1 cellular context compared by ENCODE assay signal in the genomic region with DNA sequence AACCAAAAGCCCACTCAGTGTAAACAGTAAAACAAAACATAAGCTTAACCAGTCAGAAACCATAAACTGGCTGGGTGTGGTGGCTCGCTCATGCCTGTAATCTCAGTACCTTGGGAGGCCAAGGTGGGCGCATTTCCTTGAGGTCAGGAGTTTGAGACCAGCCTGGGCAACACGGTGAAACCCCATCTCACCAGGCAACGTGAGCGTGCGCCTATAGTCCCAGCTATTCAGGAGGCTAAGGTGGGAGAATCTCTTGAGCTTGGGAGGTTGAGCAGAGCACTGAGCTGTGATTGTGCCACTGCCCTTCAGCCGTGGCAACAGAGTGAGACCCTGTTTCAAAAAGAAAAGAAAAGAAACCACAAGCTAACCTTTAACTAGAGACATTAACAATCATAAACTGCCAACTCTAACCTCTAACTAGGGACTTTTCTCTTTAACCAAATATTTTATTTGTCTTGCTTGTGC.
TF ChIP-seq lines count a peak whose summit lies in the region.

No MANE protein-coding gene starts in this region.

TF ChIP-seq in K562, 482 proteins besides CTCF, POLR2A, EP300 and RAD21:
- no peak for TF ChIP-seq TEAD2 (tag; IDR thresholded peaks at IDR 0.05)
- TF ChIP-seq, protein P1, sequence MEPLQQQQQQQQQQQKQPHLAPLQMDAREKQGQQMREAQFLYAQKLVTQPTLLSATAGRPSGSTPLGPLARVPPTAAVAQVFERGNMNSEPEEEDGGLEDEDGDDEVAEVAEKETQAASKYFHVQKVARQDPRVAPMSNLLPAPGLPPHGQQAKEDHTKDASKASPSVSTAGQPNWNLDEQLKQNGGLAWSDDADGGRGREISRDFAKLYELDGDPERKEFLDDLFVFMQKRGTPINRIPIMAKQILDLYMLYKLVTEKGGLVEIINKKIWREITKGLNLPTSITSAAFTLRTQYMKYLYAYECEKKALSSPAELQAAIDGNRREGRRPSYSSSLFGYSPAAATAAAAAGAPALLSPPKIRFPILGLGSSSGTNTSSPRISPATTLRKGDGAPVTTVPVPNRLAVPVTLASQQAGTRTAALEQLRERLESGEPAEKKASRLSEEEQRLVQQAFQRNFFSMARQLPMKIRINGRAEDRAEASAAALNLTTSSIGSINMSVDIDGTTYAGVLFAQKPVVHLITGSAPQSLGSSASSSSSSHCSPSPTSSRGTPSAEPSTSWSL (CRISPR knock-in tag; IDR thresholded peaks at IDR 0.05; ENCODE audit: borderline replicate concordance) = no peak
- TF ChIP-seq NFRKB (IDR thresholded peaks at IDR 0.05; ENCODE audit: low read depth) = no peak
- TF ChIP-seq, protein P2, sequence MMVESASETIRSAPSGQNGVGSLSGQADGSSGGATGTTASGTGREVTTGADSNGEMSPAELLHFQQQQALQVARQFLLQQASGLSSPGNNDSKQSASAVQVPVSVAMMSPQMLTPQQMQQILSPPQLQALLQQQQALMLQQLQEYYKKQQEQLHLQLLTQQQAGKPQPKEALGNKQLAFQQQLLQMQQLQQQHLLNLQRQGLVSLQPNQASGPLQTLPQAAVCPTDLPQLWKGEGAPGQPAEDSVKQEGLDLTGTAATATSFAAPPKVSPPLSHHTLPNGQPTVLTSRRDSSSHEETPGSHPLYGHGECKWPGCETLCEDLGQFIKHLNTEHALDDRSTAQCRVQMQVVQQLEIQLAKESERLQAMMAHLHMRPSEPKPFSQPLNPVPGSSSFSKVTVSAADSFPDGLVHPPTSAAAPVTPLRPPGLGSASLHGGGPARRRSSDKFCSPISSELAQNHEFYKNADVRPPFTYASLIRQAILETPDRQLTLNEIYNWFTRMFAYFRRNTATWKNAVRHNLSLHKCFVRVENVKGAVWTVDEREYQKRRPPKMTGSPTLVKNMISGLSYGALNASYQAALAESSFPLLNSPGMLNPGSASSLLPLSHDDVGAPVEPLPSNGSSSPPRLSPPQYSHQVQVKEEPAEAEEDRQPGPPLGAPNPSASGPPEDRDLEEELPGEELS (CRISPR knock-in tag; IDR thresholded peaks at IDR 0.05; ENCODE audit: borderline replicate concordance) = no peak
- no peak for TF ChIP-seq COPS2 (conservative IDR thresholded peaks at IDR 0.05)
- no peak for TF ChIP-seq SMAD2 (IDR thresholded peaks at IDR 0.05; ENCODE audit: low read depth, low read length)
- TF ChIP-seq, protein P3, sequence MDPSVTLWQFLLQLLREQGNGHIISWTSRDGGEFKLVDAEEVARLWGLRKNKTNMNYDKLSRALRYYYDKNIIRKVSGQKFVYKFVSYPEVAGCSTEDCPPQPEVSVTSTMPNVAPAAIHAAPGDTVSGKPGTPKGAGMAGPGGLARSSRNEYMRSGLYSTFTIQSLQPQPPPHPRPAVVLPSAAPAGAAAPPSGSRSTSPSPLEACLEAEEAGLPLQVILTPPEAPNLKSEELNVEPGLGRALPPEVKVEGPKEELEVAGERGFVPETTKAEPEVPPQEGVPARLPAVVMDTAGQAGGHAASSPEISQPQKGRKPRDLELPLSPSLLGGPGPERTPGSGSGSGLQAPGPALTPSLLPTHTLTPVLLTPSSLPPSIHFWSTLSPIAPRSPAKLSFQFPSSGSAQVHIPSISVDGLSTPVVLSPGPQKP (CRISPR knock-in tag; IDR thresholded peaks at IDR 0.05) = no peak
- no peak for TF ChIP-seq SMC3 (conservative IDR thresholded peaks at IDR 0.05; ENCODE audit: insufficient read depth, low read depth, low read length)
- TF ChIP-seq POU5F1 (IDR thresholded peaks at IDR 0.05; ENCODE audit: borderline replicate concordance, low read depth, low read length, partially characterized antibody) = no peak
- no peak for TF ChIP-seq GATA2 (CRISPR knock-in tag; IDR thresholded peaks at IDR 0.05)
- TF ChIP-seq, protein P4, sequence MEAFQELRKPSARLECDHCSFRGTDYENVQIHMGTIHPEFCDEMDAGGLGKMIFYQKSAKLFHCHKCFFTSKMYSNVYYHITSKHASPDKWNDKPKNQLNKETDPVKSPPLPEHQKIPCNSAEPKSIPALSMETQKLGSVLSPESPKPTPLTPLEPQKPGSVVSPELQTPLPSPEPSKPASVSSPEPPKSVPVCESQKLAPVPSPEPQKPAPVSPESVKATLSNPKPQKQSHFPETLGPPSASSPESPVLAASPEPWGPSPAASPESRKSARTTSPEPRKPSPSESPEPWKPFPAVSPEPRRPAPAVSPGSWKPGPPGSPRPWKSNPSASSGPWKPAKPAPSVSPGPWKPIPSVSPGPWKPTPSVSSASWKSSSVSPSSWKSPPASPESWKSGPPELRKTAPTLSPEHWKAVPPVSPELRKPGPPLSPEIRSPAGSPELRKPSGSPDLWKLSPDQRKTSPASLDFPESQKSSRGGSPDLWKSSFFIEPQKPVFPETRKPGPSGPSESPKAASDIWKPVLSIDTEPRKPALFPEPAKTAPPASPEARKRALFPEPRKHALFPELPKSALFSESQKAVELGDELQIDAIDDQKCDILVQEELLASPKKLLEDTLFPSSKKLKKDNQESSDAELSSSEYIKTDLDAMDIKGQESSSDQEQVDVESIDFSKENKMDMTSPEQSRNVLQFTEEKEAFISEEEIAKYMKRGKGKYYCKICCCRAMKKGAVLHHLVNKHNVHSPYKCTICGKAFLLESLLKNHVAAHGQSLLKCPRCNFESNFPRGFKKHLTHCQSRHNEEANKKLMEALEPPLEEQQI (IDR thresholded peaks at IDR 0.05) = no peak
- TF ChIP-seq, protein P5, sequence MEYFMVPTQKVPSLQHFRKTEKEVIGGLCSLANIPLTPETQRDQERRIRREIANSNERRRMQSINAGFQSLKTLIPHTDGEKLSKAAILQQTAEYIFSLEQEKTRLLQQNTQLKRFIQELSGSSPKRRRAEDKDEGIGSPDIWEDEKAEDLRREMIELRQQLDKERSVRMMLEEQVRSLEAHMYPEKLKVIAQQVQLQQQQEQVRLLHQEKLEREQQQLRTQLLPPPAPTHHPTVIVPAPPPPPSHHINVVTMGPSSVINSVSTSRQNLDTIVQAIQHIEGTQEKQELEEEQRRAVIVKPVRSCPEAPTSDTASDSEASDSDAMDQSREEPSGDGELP (CRISPR knock-in tag; IDR thresholded peaks at IDR 0.05; ENCODE audit: borderline replicate concordance) = no peak
- TF ChIP-seq GATAD2A (IDR thresholded peaks at IDR 0.05) = no peak
- TF ChIP-seq ZNF165 (CRISPR knock-in tag; IDR thresholded peaks at IDR 0.05; ENCODE audit: borderline replicate concordance) = no peak
- TF ChIP-seq, protein P6, sequence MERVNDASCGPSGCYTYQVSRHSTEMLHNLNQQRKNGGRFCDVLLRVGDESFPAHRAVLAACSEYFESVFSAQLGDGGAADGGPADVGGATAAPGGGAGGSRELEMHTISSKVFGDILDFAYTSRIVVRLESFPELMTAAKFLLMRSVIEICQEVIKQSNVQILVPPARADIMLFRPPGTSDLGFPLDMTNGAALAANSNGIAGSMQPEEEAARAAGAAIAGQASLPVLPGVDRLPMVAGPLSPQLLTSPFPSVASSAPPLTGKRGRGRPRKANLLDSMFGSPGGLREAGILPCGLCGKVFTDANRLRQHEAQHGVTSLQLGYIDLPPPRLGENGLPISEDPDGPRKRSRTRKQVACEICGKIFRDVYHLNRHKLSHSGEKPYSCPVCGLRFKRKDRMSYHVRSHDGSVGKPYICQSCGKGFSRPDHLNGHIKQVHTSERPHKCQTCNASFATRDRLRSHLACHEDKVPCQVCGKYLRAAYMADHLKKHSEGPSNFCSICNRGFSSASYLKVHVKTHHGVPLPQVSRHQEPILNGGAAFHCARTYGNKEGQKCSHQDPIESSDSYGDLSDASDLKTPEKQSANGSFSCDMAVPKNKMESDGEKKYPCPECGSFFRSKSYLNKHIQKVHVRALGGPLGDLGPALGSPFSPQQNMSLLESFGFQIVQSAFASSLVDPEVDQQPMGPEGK (CRISPR knock-in tag; IDR thresholded peaks at IDR 0.05; ENCODE audit: borderline replicate concordance) = no peak
- no peak for TF ChIP-seq EP400 (IDR thresholded peaks at IDR 0.05)
- TF ChIP-seq LCOR (CRISPR knock-in tag; IDR thresholded peaks at IDR 0.05) = no peak
- TF ChIP-seq, protein P7, sequence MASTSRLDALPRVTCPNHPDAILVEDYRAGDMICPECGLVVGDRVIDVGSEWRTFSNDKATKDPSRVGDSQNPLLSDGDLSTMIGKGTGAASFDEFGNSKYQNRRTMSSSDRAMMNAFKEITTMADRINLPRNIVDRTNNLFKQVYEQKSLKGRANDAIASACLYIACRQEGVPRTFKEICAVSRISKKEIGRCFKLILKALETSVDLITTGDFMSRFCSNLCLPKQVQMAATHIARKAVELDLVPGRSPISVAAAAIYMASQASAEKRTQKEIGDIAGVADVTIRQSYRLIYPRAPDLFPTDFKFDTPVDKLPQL (IDR thresholded peaks at IDR 0.05; ENCODE audit: extremely low read depth, insufficient read length) = no peak
- TF ChIP-seq SUPT5H (IDR thresholded peaks at IDR 0.05) = no peak
- TF ChIP-seq HDGF (IDR thresholded peaks at IDR 0.05) = no peak
